Comparison of ENCODE assay signal across 8 cellular contexts in genomic region chr2:138373993-138374408, GRCh38.
DNase-seq lines count a peak whose midpoint lies in the region; ATAC-seq and TF ChIP-seq lines count a peak whose summit lies in the region.

No MANE protein-coding gene starts in this region.

- H2BK120ac ChIP-seq in neuronal stem cell (ENCODE audit: low read depth, low read length) = no peak overlapping the region

- no peak overlapping the region for H2AK5ac ChIP-seq in neuronal stem cell (ENCODE audit: low read depth, low read length)

- H4K8ac ChIP-seq in neuronal stem cell (ENCODE audit: low read depth, low read length) = no peak overlapping the region

- ATAC-seq in HG03354 (IDR thresholded peaks at IDR 0.05; ENCODE audit: poor library complexity, severe bottlenecking, unreplicated experiment) (peak; percentile 78), T-cell (replicated peaks in 1 of 4) (no peak)

- no peak overlapping the region for H2AFZ ChIP-seq in neuronal stem cell (ENCODE audit: low read length)

- no peak overlapping the region for H2BK12ac ChIP-seq in neuronal stem cell (ENCODE audit: low read length)

- no peaks in the 10 kb centered on the region for H3K36me3 Mint-ChIP-seq in endodermal cell (ENCODE audit: low read depth)
- no peaks in the 10 kb centered on the region for H3K36me3 Mint-ChIP-seq in T-cell

- H2BK5ac ChIP-seq in neuronal stem cell (ENCODE audit: low read length) = no peak overlapping the region

- H3K9ac ChIP-seq in NT2/D1 (ENCODE audit: insufficient read length, low read depth) = no peak overlapping the region
- H3K9ac ChIP-seq in endodermal cell (ENCODE audit: extremely low read depth, low read length, poor library complexity, severe bottlenecking) = no peak overlapping the region
- no peak overlapping the region for H3K9ac ChIP-seq in neuronal stem cell (ENCODE audit: low read depth, low read length, poor library complexity)

- H3K18ac ChIP-seq in neuronal stem cell (ENCODE audit: low read length) = no peak overlapping the region

- H3K36me3 ChIP-seq in NT2/D1 (ENCODE audit: insufficient read depth, insufficient read length, low read length) (no peaks in the 10 kb centered on the region), endodermal cell (ENCODE audit: control insufficient read depth, insufficient read depth, low read length) (no peaks in the 10 kb centered on the region), neuronal stem cell (replicated peaks in 1 of 2; ENCODE audit: control insufficient read depth in 2 of 2, insufficient read depth in 2 of 2, low read length in 2 of 2) (no peaks in the 10 kb centered on the region)

- H3K27ac Mint-ChIP-seq in endodermal cell = no peak overlapping the region
- H3K27ac Mint-ChIP-seq in T-cell = no peak overlapping the region

- H3K27ac ChIP-seq in endodermal cell (ENCODE audit: low read depth, low read length) = no peak overlapping the region
- no peak overlapping the region for H3K27ac ChIP-seq in neuronal stem cell (replicated peaks; ENCODE audit: low read length)

- CTCF ChIA-PET in T-cell (lab: Charles Lee) = no interaction called here

- TF ChIP-seq CTCF in endodermal cell (conservative IDR thresholded peaks at IDR 0.05) = peak; percentile 95

- H3K4me3 Mint-ChIP-seq in endodermal cell (no peak overlapping the region), T-cell (no peak overlapping the region)

- no peak overlapping the region for H4K91ac ChIP-seq in neuronal stem cell (ENCODE audit: low read depth, low read length, poor library complexity)

- H3K4me3 ChIP-seq in NT2/D1 (ENCODE audit: insufficient read length, low read depth) = no peak overlapping the region
- no peak overlapping the region for H3K4me3 ChIP-seq in endodermal cell (ENCODE audit: low read length)
- H3K4me3 ChIP-seq in neuronal stem cell (ENCODE audit: low read length in 2 of 2) = no peak overlapping the region

- H3K4ac ChIP-seq in neuronal stem cell (ENCODE audit: low read length) = no peak overlapping the region

- H3K27me3 ChIP-seq in NT2/D1 (ENCODE audit: insufficient read depth, insufficient read length) (no peaks in the 10 kb centered on the region), endodermal cell (ENCODE audit: control insufficient read depth, insufficient read depth, low read length, poor library complexity, severe bottlenecking) (no peaks in the 10 kb centered on the region), neuronal stem cell (ENCODE audit: control insufficient read depth in 3 of 3, insufficient read depth in 3 of 3, low read depth in 1 of 3, low read length in 3 of 3) (no peaks in the 10 kb centered on the region)

- DNase-seq in NCI-H2081 (lab: John Stamatoyannopoulos, UW) = peak; percentile 10 to 52
- DNase-seq in NCI-H2081 treated with DMSO at 0.1 percent for 48 hours (lab: John Stamatoyannopoulos, UW) = no peak
- DNase-seq in NT2/D1 (ENCODE audit: low read depth, low spot score) = peak; percentile 39
- DNase-seq in endodermal cell = no peak
- DNase-seq in neuronal stem cell (ENCODE audit: low spot score) = peak; percentile 8
- no peak for DNase-seq in stimulated activated CD4-positive, alpha-beta T cell treated with anti-CD3 and anti-CD28 coated beads, Interleukin-4, amount 100 ng/mL, for 1 hour
- DNase-seq in T-cell = no peak

- H3K4me1 ChIP-seq in NT2/D1 (ENCODE audit: insufficient read depth, insufficient read length) (no peaks in the 10 kb centered on the region), endodermal cell (ENCODE audit: control insufficient read depth, insufficient read depth, low read length) (no peaks in the 10 kb centered on the region), neuronal stem cell (ENCODE audit: control insufficient read depth in 2 of 2, insufficient read depth in 1 of 2, low read depth in 1 of 2, low read length in 2 of 2) (no peaks in the 10 kb centered on the region)

- peaks cover 4% of the 10 kb centered on the region for H3K4me1 Mint-ChIP-seq in endodermal cell
- no peaks in the 10 kb centered on the region for H3K4me1 Mint-ChIP-seq in T-cell

- WGBS in endodermal cell (ENCODE audit: insufficient coverage in 1 of 2, insufficient read length in 1 of 2), 2 experiments = 60% methylated on average over 1 of the region's 1 CpG; no CpG with 5 or more reads in 1 of the 2 experiments
- no CpG with 5 or more reads among the region's 1 CpG for WGBS in neuronal stem cell (ENCODE audit: extremely low coverage in 2 of 2, insufficient read length in 2 of 2, insufficient replicate concordance in 1 of 2), 2 donors

- H3K14ac ChIP-seq in neuronal stem cell (ENCODE audit: low read length) = no peak overlapping the region

- no peak overlapping the region for H2BK15ac ChIP-seq in neuronal stem cell (ENCODE audit: low read length)

- H3K79me1 ChIP-seq in neuronal stem cell (ENCODE audit: low read depth, low read length) = no peaks in the 10 kb centered on the region

- no peak overlapping the region for H3K4me2 ChIP-seq in neuronal stem cell (ENCODE audit: insufficient read depth, low read length, poor library complexity, severe bottlenecking)

- POLR2A ChIA-PET in T-cell (lab: Charles Lee) = no interaction called here

- H3K9me3 ChIP-seq in NT2/D1 (ENCODE audit: insufficient read depth, low read length) (peaks cover 9% of the 10 kb centered on the region; the same call in 1 of the 2 replicates), endodermal cell (ENCODE audit: control insufficient read depth, low read length) (no peaks in the 10 kb centered on the region), neuronal stem cell (replicated peaks in 1 of 2; ENCODE audit: control insufficient read depth in 2 of 2, insufficient read depth in 1 of 2, low read depth in 1 of 2, low read length in 2 of 2) (no peaks in the 10 kb centered on the region)

- no peaks in the 10 kb centered on the region for H3K9me3 Mint-ChIP-seq in endodermal cell
- H3K9me3 Mint-ChIP-seq in T-cell = no peaks in the 10 kb centered on the region

- no peak overlapping the region for H3K23ac ChIP-seq in neuronal stem cell (ENCODE audit: low read depth, low read length, poor library complexity)

- no peaks in the 10 kb centered on the region for H3K27me3 Mint-ChIP-seq in endodermal cell (ENCODE audit: insufficient read depth)
- peaks cover 0 to 8% of the 10 kb centered on the region in 2 donors for H3K27me3 Mint-ChIP-seq in T-cell

Comparison
In these comparisons a context has a peak if more than half of its experiments do, and no peak if none do; other contexts are left out.
1. DNase-seq: peak in NCI-H2081 (2 of 2), NT2/D1 (single experiment) and neuronal stem cell (single experiment); none in NCI-H2081 treated with DMSO at 0.1 percent for 48 hours (single experiment), endodermal cell (single experiment), stimulated activated CD4-positive, alpha-beta T cell treated with anti-CD3 and anti-CD28 coated beads, Interleukin-4, amount 100 ng/mL, for 1 hour (single experiment) and T-cell (0 of 34).